In the genomic region with DNA sequence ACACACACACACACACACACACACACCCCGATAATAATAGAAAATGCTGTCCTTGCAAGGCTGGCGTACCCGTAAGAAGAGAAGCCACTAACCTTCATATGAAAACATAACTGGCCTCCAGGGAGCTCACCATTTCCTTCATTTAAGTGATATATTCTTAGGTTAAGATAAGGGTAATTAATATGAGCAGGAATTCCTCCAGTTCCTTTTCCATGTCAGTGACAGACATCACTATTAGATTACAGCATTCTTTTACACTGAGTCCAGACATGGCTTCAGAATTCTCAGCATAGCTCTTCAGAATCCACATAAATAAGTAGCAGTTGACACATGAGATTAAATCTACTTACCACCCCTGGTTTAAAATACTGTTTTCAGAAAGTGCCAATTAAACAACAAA, we compare ENCODE assay signal across 24 cellular contexts.
DNase-seq lines count a peak whose midpoint lies in the region; ATAC-seq lines count a peak whose summit lies in the region.
"Had no signal": no experiment of that assay in that cellular context is flagged by ENCODE, and none has a peak within 500 bp of the region (broad histone marks: within the 10 kb centered on the region; RNA-seq: fewer than 3 reads in every experiment).

No MANE protein-coding gene starts in this region.

- peaks cover 0 to 10% (median 5%) of the 10 kb centered on the region in 3 donors for H3K4me1 Mint-ChIP-seq in CD8-positive, alpha-beta memory T cell
- H3K4me1 Mint-ChIP-seq: activated B cell treated with CpG ODN at 0.5 μM for 24 hours; stimulated activated effector memory CD8-positive, alpha-beta T cell treated with anti-CD3 and anti-CD28 coated beads, Interleukin-12 subunit alpha, Interleukin-12 subunit beta, amount 100 ng/mL, for 72 hours had no signal

- no peaks in the 10 kb centered on the region for H3K36me3 Mint-ChIP-seq in CD8-positive, alpha-beta memory T cell
- H3K36me3 Mint-ChIP-seq: natural killer cell treated with Interleukin-12 subunit alpha and Interleukin-12 subunit beta and Interleukin-15 and Interleukin-18, amount 100 ng/mL, for 72 hours; stimulated activated effector memory CD8-positive, alpha-beta T cell treated with anti-CD3 and anti-CD28 coated beads, Interleukin-12 subunit alpha, Interleukin-12 subunit beta, amount 100 ng/mL, for 72 hours had no signal

- H3K4me3 ChIP-seq in CD8-positive, alpha-beta memory T cell (ENCODE audit: low read length), result no peak overlapping the region
- H3K4me3 ChIP-seq: adrenal gland, coronary artery, prostate gland, thyroid gland had no signal

- CTCF ChIA-PET in CD8-positive, alpha-beta memory T cell (lab: Charles Lee), result no interaction called here

- H3K27ac ChIP-seq in CD8-positive, alpha-beta memory T cell (ENCODE audit: low read depth, low read length), result no peak overlapping the region
- H3K27ac ChIP-seq: 22Rv1, adrenal gland, C4-2B, coronary artery, epithelial cell of prostate, prostate gland, thyroid gland had no signal

- H3K27ac Mint-ChIP-seq in CD8-positive, alpha-beta memory T cell, result no peak overlapping the region
- H3K27ac Mint-ChIP-seq: activated B cell treated with CpG ODN at 0.5 μM for 24 hours; activated T-helper 1 cell treated with anti-CD3 and anti-CD28 coated beads, Interleukin-12 subunit alpha, Interleukin-12 subunit beta, Interleukin-2, Interleukin-4 antibody, amounts not matched to agents 30 ng/mL and 10 ng/mL and 1 ng/mL, durations not matched to agents 14 hours and 24 hours and 36 hours; natural killer cell treated with Interleukin-12 subunit alpha and Interleukin-12 subunit beta and Interleukin-15 and Interleukin-18, amount 100 ng/mL, for 72 hours; stimulated activated effector memory CD8-positive, alpha-beta T cell treated with anti-CD3 and anti-CD28 coated beads, Interleukin-12 subunit alpha, Interleukin-12 subunit beta, amount 100 ng/mL, for 72 hours had no signal

- no peak for ATAC-seq in HG03108 (IDR thresholded peaks at IDR 0.05; ENCODE audit: unreplicated experiment)
- ATAC-seq: natural killer cell treated with Interleukin-12 subunit alpha and Interleukin-12 subunit beta and Interleukin-15 and Interleukin-18, amount 100 ng/mL, for 72 hours; stimulated activated effector memory CD8-positive, alpha-beta T cell treated with anti-CD3 and anti-CD28 coated beads, Interleukin-12 subunit alpha, Interleukin-12 subunit beta, amount 100 ng/mL, for 72 hours had no signal

- H3K4me3 Mint-ChIP-seq in CD8-positive, alpha-beta memory T cell, result no peak overlapping the region
- H3K4me3 Mint-ChIP-seq: activated B cell treated with CpG ODN at 0.5 μM for 24 hours; activated T-helper 1 cell treated with anti-CD3 and anti-CD28 coated beads, Interleukin-12 subunit alpha, Interleukin-12 subunit beta, Interleukin-2, Interleukin-4 antibody, amounts not matched to agents 30 ng/mL and 10 ng/mL and 1 ng/mL, durations not matched to agents 14 hours and 24 hours and 36 hours; natural killer cell treated with Interleukin-12 subunit alpha and Interleukin-12 subunit beta and Interleukin-15 and Interleukin-18, amount 100 ng/mL, for 72 hours; stimulated activated effector memory CD8-positive, alpha-beta T cell treated with anti-CD3 and anti-CD28 coated beads, Interleukin-12 subunit alpha, Interleukin-12 subunit beta, amount 100 ng/mL, for 72 hours had no signal

- H3K27me3 ChIP-seq in CD8-positive, alpha-beta memory T cell (ENCODE audit: insufficient read depth, low read length, poor library complexity, severe bottlenecking), result no peaks in the 10 kb centered on the region
- H3K27me3 ChIP-seq: adrenal gland, thyroid gland had no signal

- H3K4me1 ChIP-seq in CD8-positive, alpha-beta memory T cell (ENCODE audit: insufficient read depth, low read length), result no peaks in the 10 kb centered on the region
- H3K4me1 ChIP-seq: adrenal gland, prostate gland, thyroid gland had no signal

- peaks cover 2 to 4% of the 10 kb centered on the region in 2 donors for H3K27me3 Mint-ChIP-seq in CD8-positive, alpha-beta memory T cell

- POLR2A ChIA-PET in CD8-positive, alpha-beta memory T cell (lab: Charles Lee), result no interaction called here

- DNase-seq in DMS 273 treated with DMSO at 0.1 percent for 48 hours (lab: John Stamatoyannopoulos, UW), result peak; percentile 7
- no peak for DNase-seq in DMS 273 (lab: John Stamatoyannopoulos, UW; ENCODE audit: unreplicated experiment)
- peak; percentile 81 for DNase-seq in astrocyte of the hippocampus (ENCODE audit: low read depth, low spot score)
- DNase-seq in kidney glomerular epithelial cell (lab: John Stamatoyannopoulos, UW), result peak; percentile 79
- DNase-seq in globus pallidus (ENCODE audit: low spot score), result no peak
- DNase-seq in CD8-positive, alpha-beta memory T cell, result no peak
- no peak for DNase-seq in UCSD-AML1 (lab: John Stamatoyannopoulos, UW; ENCODE audit: unreplicated experiment)
- DNase-seq: activated B cell treated with CpG ODN at 0.5 μM for 24 hours; activated CD8-positive, alpha-beta memory T cell treated with anti-CD3 and anti-CD28 coated beads for 24 hours; adrenal gland; MM.1S; NCI-H187 treated with DMSO at 0.1 percent for 48 hours; NCI-H446 treated with DMSO at 0.1 percent for 48 hours; Right ventricle myocardium superior; thyroid gland had no signal

- H3K36me3 ChIP-seq in CD8-positive, alpha-beta memory T cell (ENCODE audit: insufficient read depth, low read length), result no peaks in the 10 kb centered on the region
- H3K36me3 ChIP-seq: adrenal gland, prostate gland, thyroid gland had no signal

- H3K9me3 ChIP-seq in CD8-positive, alpha-beta memory T cell (ENCODE audit: low read length), result no peaks in the 10 kb centered on the region
- H3K9me3 ChIP-seq: adrenal gland, prostate gland, thyroid gland had no signal

- H3K9me3 Mint-ChIP-seq in CD8-positive, alpha-beta memory T cell, result peaks cover 0 to 2% (median 0%) of the 10 kb centered on the region in 5 donors
- H3K9me3 Mint-ChIP-seq: activated B cell treated with CpG ODN at 0.5 μM for 24 hours; activated T-helper 1 cell treated with anti-CD3 and anti-CD28 coated beads, Interleukin-12 subunit alpha, Interleukin-12 subunit beta, Interleukin-2, Interleukin-4 antibody, amounts not matched to agents 30 ng/mL and 10 ng/mL and 1 ng/mL, durations not matched to agents 14 hours and 24 hours and 36 hours; stimulated activated effector memory CD8-positive, alpha-beta T cell treated with anti-CD3 and anti-CD28 coated beads, Interleukin-12 subunit alpha, Interleukin-12 subunit beta, amount 100 ng/mL, for 72 hours had no signal

Comparison
In these comparisons a context has a peak if more than half of its experiments do, and no peak if none do; other contexts are left out.
1. DNase-seq: peak in DMS 273 treated with DMSO at 0.1 percent for 48 hours (single experiment), astrocyte of the hippocampus (single experiment) and kidney glomerular epithelial cell (single experiment); none in DMS 273 (single experiment), globus pallidus (single experiment), CD8-positive, alpha-beta memory T cell (0 of 5) and UCSD-AML1 (single experiment).